Comparison of ENCODE assay signal across 1 cellular context in genomic region chr3:149608987-149609386, GRCh38.
TF ChIP-seq lines count a peak whose summit lies in the region.

No MANE protein-coding gene starts in this region.

TF ChIP-seq in HepG2, 621 proteins besides CTCF, POLR2A, EP300 and RAD21 (continued from another document):
- no peak for TF ChIP-seq ZNF318 (CRISPR knock-in tag; IDR thresholded peaks at IDR 0.05)
- TF ChIP-seq, protein P1, sequence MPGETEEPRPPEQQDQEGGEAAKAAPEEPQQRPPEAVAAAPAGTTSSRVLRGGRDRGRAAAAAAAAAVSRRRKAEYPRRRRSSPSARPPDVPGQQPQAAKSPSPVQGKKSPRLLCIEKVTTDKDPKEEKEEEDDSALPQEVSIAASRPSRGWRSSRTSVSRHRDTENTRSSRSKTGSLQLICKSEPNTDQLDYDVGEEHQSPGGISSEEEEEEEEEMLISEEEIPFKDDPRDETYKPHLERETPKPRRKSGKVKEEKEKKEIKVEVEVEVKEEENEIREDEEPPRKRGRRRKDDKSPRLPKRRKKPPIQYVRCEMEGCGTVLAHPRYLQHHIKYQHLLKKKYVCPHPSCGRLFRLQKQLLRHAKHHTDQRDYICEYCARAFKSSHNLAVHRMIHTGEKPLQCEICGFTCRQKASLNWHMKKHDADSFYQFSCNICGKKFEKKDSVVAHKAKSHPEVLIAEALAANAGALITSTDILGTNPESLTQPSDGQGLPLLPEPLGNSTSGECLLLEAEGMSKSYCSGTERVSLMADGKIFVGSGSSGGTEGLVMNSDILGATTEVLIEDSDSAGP (CRISPR knock-in tag; IDR thresholded peaks at IDR 0.05; ENCODE audit: borderline replicate concordance) = no peak
- peak; percentile 58 for TF ChIP-seq HNF4A (CRISPR knock-in tag; IDR thresholded peaks at IDR 0.05)
- no peak for TF ChIP-seq ZBTB49 (CRISPR knock-in tag; IDR thresholded peaks at IDR 0.05; ENCODE audit: borderline replicate concordance)
- TF ChIP-seq, protein P2, sequence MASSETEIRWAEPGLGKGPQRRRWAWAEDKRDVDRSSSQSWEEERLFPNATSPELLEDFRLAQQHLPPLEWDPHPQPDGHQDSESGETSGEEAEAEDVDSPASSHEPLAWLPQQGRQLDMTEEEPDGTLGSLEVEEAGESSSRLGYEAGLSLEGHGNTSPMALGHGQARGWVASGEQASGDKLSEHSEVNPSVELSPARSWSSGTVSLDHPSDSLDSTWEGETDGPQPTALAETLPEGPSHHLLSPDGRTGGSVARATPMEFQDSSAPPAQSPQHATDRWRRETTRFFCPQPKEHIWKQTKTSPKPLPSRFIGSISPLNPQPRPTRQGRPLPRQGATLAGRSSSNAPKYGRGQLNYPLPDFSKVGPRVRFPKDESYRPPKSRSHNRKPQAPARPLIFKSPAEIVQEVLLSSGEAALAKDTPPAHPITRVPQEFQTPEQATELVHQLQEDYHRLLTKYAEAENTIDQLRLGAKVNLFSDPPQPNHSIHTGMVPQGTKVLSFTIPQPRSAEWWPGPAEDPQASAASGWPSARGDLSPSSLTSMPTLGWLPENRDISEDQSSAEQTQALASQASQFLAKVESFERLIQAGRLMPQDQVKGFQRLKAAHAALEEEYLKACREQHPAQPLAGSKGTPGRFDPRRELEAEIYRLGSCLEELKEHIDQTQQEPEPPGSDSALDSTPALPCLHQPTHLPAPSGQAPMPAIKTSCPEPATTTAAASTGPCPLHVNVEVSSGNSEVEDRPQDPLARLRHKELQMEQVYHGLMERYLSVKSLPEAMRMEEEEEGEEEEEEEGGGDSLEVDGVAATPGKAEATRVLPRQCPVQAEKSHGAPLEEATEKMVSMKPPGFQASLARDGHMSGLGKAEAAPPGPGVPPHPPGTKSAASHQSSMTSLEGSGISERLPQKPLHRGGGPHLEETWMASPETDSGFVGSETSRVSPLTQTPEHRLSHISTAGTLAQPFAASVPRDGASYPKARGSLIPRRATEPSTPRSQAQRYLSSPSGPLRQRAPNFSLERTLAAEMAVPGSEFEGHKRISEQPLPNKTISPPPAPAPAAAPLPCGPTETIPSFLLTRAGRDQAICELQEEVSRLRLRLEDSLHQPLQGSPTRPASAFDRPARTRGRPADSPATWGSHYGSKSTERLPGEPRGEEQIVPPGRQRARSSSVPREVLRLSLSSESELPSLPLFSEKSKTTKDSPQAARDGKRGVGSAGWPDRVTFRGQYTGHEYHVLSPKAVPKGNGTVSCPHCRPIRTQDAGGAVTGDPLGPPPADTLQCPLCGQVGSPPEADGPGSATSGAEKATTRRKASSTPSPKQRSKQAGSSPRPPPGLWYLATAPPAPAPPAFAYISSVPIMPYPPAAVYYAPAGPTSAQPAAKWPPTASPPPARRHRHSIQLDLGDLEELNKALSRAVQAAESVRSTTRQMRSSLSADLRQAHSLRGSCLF (CRISPR knock-in tag; IDR thresholded peaks at IDR 0.05; ENCODE audit: borderline replicate concordance) = no peak
- TF ChIP-seq, protein P3, sequence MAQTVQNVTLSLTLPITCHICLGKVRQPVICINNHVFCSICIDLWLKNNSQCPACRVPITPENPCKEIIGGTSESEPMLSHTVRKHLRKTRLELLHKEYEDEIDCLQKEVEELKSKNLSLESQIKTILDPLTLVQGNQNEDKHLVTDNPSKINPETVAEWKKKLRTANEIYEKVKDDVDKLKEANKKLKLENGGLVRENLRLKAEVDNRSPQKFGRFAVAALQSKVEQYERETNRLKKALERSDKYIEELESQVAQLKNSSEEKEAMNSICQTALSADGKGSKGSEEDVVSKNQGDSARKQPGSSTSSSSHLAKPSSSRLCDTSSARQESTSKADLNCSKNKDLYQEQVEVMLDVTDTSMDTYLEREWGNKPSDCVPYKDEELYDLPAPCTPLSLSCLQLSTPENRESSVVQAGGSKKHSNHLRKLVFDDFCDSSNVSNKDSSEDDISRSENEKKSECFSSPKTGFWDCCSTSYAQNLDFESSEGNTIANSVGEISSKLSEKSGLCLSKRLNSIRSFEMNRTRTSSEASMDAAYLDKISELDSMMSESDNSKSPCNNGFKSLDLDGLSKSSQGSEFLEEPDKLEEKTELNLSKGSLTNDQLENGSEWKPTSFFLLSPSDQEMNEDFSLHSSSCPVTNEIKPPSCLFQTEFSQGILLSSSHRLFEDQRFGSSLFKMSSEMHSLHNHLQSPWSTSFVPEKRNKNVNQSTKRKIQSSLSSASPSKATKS (CRISPR knock-in tag; IDR thresholded peaks at IDR 0.05) = no peak
- 0 out of 2 replicates have a peak, but pooled peaks have one; percentile 45 for TF ChIP-seq THYN1 (CRISPR knock-in tag; IDR thresholded peaks at IDR 0.05; ENCODE audit: borderline replicate concordance, low read depth)
- TF ChIP-seq ZNF530 (CRISPR knock-in tag; IDR thresholded peaks at IDR 0.05; ENCODE audit: low read depth) = no peak
- TF ChIP-seq EHMT2 (IDR thresholded peaks at IDR 0.05; ENCODE audit: borderline replicate concordance, low read depth, low read length) = 0 out of 2 replicates have a peak, but pooled peaks have one; percentile 15
